Comparison of ENCODE assay signal across 1 cellular context in the genomic region with DNA sequence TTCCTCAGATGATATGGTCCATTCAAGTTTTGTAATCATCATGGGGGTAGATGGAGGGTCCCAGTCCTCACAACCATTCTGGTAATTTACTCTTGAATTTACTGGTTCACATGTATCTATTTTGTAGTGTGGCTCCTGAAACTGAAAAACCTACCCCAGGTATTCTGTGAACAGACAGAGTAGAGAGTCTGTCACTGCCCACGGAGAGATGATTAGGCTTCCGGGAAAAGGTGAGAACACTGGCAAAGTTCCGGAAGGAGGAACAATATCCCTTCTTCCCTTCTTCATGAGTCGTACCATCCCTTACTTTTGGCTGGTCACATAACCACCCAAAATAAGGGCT.
TF ChIP-seq lines count a peak whose summit lies in the region.

No MANE protein-coding gene starts in this region.

TF ChIP-seq in IMR-90, 13 proteins besides CTCF, POLR2A, EP300 and RAD21 (continued from another document):
- no peak for TF ChIP-seq ELK1 (IDR thresholded peaks at IDR 0.05; ENCODE audit: borderline replicate concordance, low read depth, low read length)
- no peak for TF ChIP-seq FOS (IDR thresholded peaks at IDR 0.05; ENCODE audit: low read depth, low read length)
- no peak for TF ChIP-seq NFE2L2 (IDR thresholded peaks at IDR 0.05; ENCODE audit: low read depth, low read length)
- no peak for TF ChIP-seq CEBPB (IDR thresholded peaks at IDR 0.05; ENCODE audit: low read depth, low read length)
- TF ChIP-seq, protein P1, sequence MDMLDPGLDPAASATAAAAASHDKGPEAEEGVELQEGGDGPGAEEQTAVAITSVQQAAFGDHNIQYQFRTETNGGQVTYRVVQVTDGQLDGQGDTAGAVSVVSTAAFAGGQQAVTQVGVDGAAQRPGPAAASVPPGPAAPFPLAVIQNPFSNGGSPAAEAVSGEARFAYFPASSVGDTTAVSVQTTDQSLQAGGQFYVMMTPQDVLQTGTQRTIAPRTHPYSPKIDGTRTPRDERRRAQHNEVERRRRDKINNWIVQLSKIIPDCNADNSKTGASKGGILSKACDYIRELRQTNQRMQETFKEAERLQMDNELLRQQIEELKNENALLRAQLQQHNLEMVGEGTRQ (IDR thresholded peaks at IDR 0.05; ENCODE audit: low read depth, low read length) = no peak
- TF ChIP-seq SMC3 (IDR thresholded peaks at IDR 0.05; ENCODE audit: low read depth, low read length) = no peak
- no peak for TF ChIP-seq RCOR1 (IDR thresholded peaks at IDR 0.05; ENCODE audit: insufficient replicate concordance, low read length)
- TF ChIP-seq CHD1 (IDR thresholded peaks at IDR 0.05; ENCODE audit: low read depth, low read length) = no peak
- no peak for TF ChIP-seq MAZ (IDR thresholded peaks at IDR 0.05; ENCODE audit: borderline replicate concordance, low read depth, low read length)
